ENCODE assay signal across 22 cellular contexts in the genomic region with DNA sequence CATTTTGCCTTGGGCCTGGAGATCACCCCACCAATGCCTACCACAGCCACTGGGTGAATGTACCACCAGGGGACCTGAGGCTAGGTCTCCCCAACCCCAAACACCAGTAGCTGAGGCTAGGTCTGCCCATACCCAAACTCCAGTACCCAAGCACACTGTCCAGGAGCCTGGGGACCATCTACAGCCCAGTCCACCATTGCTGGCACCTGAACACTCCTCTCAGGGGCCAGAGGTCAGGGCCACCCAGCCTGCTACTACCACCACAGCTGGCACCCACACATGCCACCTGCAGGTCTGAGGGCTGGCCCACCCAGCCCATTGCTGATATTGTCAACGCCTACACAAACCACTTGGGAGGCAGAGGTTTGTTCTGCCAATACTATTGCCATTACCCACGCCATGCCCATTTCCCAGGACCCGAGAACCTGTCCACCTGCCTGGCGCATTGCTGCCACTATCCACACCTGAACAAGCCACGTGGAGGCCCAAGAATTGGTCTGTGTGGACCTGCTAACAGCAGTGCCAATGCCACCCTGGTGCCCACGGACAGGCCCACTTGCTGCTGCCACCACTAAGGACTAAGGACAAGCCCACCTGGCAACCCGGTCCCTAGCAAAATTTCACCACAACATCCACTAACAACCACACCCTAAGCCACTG.
"Had no signal": no experiment of that assay in that cellular context is flagged by ENCODE, and none has a peak within 500 bp of the region (broad histone marks: within the 10 kb centered on the region; RNA-seq: fewer than 3 reads in every experiment).

No MANE protein-coding gene starts in this region.

- H3K27me3 ChIP-seq: esophagus squamous epithelium, heart right ventricle, neural progenitor cell, right lobe of liver, suprapubic skin, tibial artery had no signal

- DNase-seq: activated CD4-positive, alpha-beta memory T cell treated with anti-CD3 and anti-CD28 coated beads, Interleukin-2, amount 10 ng/mL, durations not matched to agents 7 days and 5 days; activated CD4-positive, alpha-beta T cell treated with anti-CD3 and anti-CD28 coated beads for 1 hour; activated CD4-positive, alpha-beta T cell treated with anti-CD3 and anti-CD28 coated beads, Interleukin-2, amount 10 ng/mL, durations not matched to agents 7 days and 5 days; activated CD8-positive, alpha-beta memory T cell treated with anti-CD3 and anti-CD28 coated beads, Interleukin-2, amount 50 U/mL, for 48 hours; activated gamma-delta T cell; activated naive CD8-positive, alpha-beta T cell treated with anti-CD3 and anti-CD28 coated beads, Interleukin-2, amount 50 U/mL, for 24 hours; activated T-cell treated with anti-CD3 and anti-CD28 coated beads, Interleukin-2, amount 50 U/mL, for 24 hours; amygdala; caudate nucleus; esophagus squamous epithelium; foreskin melanocyte; heart right ventricle; left ventricle myocardium superior; natural killer cell; SK-N-SH; stimulated activated CD4-positive, alpha-beta T cell treated with anti-CD3 and anti-CD28 coated beads, Interleukin-4, amount 100 ng/mL, for 24 hours; tibial artery had no signal

- H3K9ac ChIP-seq: neural progenitor cell, SK-N-SH had no signal

- H3K27ac ChIP-seq: esophagus squamous epithelium, heart right ventricle, neural progenitor cell, right lobe of liver, skin epidermis, suprapubic skin, tibial artery had no signal

- H3K36me3 ChIP-seq: neural progenitor cell, right lobe of liver had no signal

- H3K4me3 ChIP-seq: esophagus squamous epithelium, heart right ventricle, neural progenitor cell, right lobe of liver, skin epidermis, suprapubic skin, tibial artery had no signal

- H3K4me1 ChIP-seq: esophagus squamous epithelium, heart right ventricle, neural progenitor cell, right lobe of liver, suprapubic skin, tibial artery had no signal

- H3K9me3 ChIP-seq: esophagus squamous epithelium, right lobe of liver, SK-N-SH, suprapubic skin, tibial artery had no signal

- ATAC-seq: activated naive CD8-positive, alpha-beta T cell treated with anti-CD3 and anti-CD28 coated beads, Interleukin-2, amount 50 U/mL, for 24 hours; heart right ventricle; left ventricle myocardium superior; natural killer cell; stimulated activated effector memory CD8-positive, alpha-beta T cell treated with anti-CD3 and anti-CD28 coated beads, Interleukin-12 subunit alpha, Interleukin-12 subunit beta, amount 100 ng/mL, for 72 hours had no signal
